15 cellular contexts compared by ENCODE assay signal in the genomic region with DNA sequence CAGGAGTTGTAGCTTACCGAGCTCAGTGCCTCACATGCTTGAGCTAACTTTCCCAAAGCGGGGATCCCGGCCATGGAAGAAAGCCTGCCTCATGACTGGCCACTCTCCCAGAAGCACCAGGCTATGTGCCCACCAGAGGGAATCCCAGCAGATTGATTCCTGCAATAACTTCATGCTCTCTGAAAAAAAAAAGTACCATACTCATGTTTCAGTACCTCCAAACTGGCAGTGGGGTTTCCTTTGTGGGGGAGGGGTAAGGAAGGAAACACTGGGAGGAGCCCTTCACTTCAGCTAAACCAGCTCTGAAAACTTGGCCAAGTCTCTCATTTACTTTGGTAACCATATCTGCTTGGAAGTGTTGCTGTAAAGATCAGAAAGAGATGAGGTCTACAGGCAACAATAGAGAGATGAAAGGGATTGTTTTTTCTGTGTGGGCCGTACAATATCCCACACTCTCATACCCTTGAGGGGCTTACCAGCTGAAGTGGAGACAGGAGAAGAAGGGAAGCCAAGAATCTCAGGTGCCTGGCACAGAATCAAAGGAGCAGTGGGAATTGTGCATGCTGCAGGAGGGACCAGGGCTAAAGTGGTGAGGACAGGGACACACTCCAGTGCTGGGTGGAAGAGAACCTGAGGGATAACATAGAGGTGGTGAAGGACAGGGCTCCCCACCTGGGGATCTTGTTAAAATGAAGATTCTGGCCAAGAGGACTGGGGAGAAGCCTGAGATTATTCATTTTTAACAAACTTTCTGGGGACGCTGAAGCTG. TPM values are rescaled to one million over a fixed set of nuclear protein-coding genes. Genes with fewer than 3 reads are reported as not detected.
DNase-seq lines count a peak whose midpoint lies in the region; ATAC-seq and TF ChIP-seq lines count a peak whose summit lies in the region.
"Had no signal": no experiment of that assay in that cellular context is flagged by ENCODE, and none has a peak within 500 bp of the region (broad histone marks: within the 10 kb centered on the region; RNA-seq: fewer than 3 reads in every experiment).

No MANE protein-coding gene starts in this region.

- no peak for TF ChIP-seq CTCF in activated CD8-positive, alpha-beta T cell treated with anti-CD3 and anti-CD28 coated beads for 36 hours (IDR thresholded peaks at IDR 0.05)
- TF ChIP-seq CTCF in lower lobe of right lung (IDR thresholded peaks at IDR 0.05) (no peak), type B pancreatic cell (conservative IDR thresholded peaks at IDR 0.05) (no peak), tibial nerve (IDR thresholded peaks at IDR 0.05) (no peak)

- H3K27me3 Mint-ChIP-seq in activated CD8-positive, alpha-beta T cell treated with anti-CD3 and anti-CD28 coated beads for 36 hours = peaks cover 10% of the 10 kb centered on the region
- peaks cover 19% of the 10 kb centered on the region for H3K27me3 Mint-ChIP-seq in activated CD8-positive, alpha-beta T cell treated with anti-CD3 and anti-CD28 coated beads, Interleukin-2, amount 10 ng/mL, durations not matched to agents 7 days and 5 days (ENCODE audit: low read depth)
- H3K27me3 Mint-ChIP-seq in type B pancreatic cell = no peaks in the 10 kb centered on the region

- H3K27me3 ChIP-seq in lower lobe of right lung (ENCODE audit: low read depth) (no peaks in the 10 kb centered on the region), tibial nerve (no peaks in the 10 kb centered on the region)

- POLR2A ChIA-PET in activated CD8-positive, alpha-beta T cell treated with anti-CD3 and anti-CD28 coated beads for 36 hours (lab: Charles Lee) = no interaction called here
- POLR2A ChIA-PET in activated CD8-positive, alpha-beta T cell treated with anti-CD3 and anti-CD28 coated beads, Interleukin-2, amount 10 ng/mL, durations not matched to agents 7 days and 5 days (lab: Charles Lee) = no interaction called here

- no peak for TF ChIP-seq EP300 in tibial nerve (IDR thresholded peaks at IDR 0.05)

- H3K9me3 ChIP-seq in lower lobe of right lung (no peaks in the 10 kb centered on the region), tibial nerve (no peaks in the 10 kb centered on the region)

- no peaks in the 10 kb centered on the region for H3K36me3 Mint-ChIP-seq in activated CD8-positive, alpha-beta T cell treated with anti-CD3 and anti-CD28 coated beads for 36 hours (ENCODE audit: low read depth)
- H3K36me3 Mint-ChIP-seq in activated CD8-positive, alpha-beta T cell treated with anti-CD3 and anti-CD28 coated beads, Interleukin-2, amount 10 ng/mL, durations not matched to agents 7 days and 5 days (ENCODE audit: low read depth) = no peaks in the 10 kb centered on the region
- H3K36me3 Mint-ChIP-seq in type B pancreatic cell = no peaks in the 10 kb centered on the region
- H3K36me3 Mint-ChIP-seq: naive thymus-derived CD4-positive, alpha-beta T cell had no signal

- H3K36me3 ChIP-seq in lower lobe of right lung (no peaks in the 10 kb centered on the region), tibial nerve (no peaks in the 10 kb centered on the region)
- H3K36me3 ChIP-seq: WERI-Rb-1 had no signal

- H3K27ac ChIP-seq in lower lobe of right lung (peak overlapping the region; percentile 32), tibial nerve (peak overlapping the region in 1 of 4 donors; percentile 38)
- H3K27ac ChIP-seq: WERI-Rb-1 had no signal

- no peak overlapping the region for H3K27ac Mint-ChIP-seq in activated CD8-positive, alpha-beta T cell treated with anti-CD3 and anti-CD28 coated beads for 36 hours
- no peak overlapping the region for H3K27ac Mint-ChIP-seq in activated CD8-positive, alpha-beta T cell treated with anti-CD3 and anti-CD28 coated beads, Interleukin-2, amount 10 ng/mL, durations not matched to agents 7 days and 5 days
- peak overlapping the region; percentile 95 for H3K27ac Mint-ChIP-seq in type B pancreatic cell

- H3K4me3 ChIP-seq in lower lobe of right lung (no peak overlapping the region), tibial nerve (no peak overlapping the region)
- H3K4me3 ChIP-seq: GM23248 had no signal

- H3K9me3 Mint-ChIP-seq in activated CD8-positive, alpha-beta T cell treated with anti-CD3 and anti-CD28 coated beads for 36 hours = no peaks in the 10 kb centered on the region
- H3K9me3 Mint-ChIP-seq in activated CD8-positive, alpha-beta T cell treated with anti-CD3 and anti-CD28 coated beads, Interleukin-2, amount 10 ng/mL, durations not matched to agents 7 days and 5 days (ENCODE audit: insufficient read depth) = no peaks in the 10 kb centered on the region
- peaks cover 4% of the 10 kb centered on the region for H3K9me3 Mint-ChIP-seq in type B pancreatic cell
- H3K9me3 Mint-ChIP-seq: naive thymus-derived CD4-positive, alpha-beta T cell had no signal

- 57 to 65% methylated on average over 5 of the region's 5 CpGs for WGBS in tibial nerve, 2 donors

- H3K4me1 ChIP-seq in lower lobe of right lung (peaks cover 36% of the 10 kb centered on the region), tibial nerve (peaks cover 0 to 16% (median 13%) of the 10 kb centered on the region in 4 donors)

- no peak overlapping the region for H3K4me3 Mint-ChIP-seq in activated CD8-positive, alpha-beta T cell treated with anti-CD3 and anti-CD28 coated beads for 36 hours
- no peak overlapping the region for H3K4me3 Mint-ChIP-seq in activated CD8-positive, alpha-beta T cell treated with anti-CD3 and anti-CD28 coated beads, Interleukin-2, amount 10 ng/mL, durations not matched to agents 7 days and 5 days
- peak overlapping the region; percentile 40 for H3K4me3 Mint-ChIP-seq in type B pancreatic cell

- peaks cover 7% of the 10 kb centered on the region for H3K4me1 Mint-ChIP-seq in activated CD8-positive, alpha-beta T cell treated with anti-CD3 and anti-CD28 coated beads for 36 hours (ENCODE audit: low read depth)
- H3K4me1 Mint-ChIP-seq in activated CD8-positive, alpha-beta T cell treated with anti-CD3 and anti-CD28 coated beads, Interleukin-2, amount 10 ng/mL, durations not matched to agents 7 days and 5 days (ENCODE audit: low read depth) = peaks cover 18% of the 10 kb centered on the region
- H3K4me1 Mint-ChIP-seq in type B pancreatic cell (ENCODE audit: unreplicated experiment) = peaks cover 15% of the 10 kb centered on the region

- no peak for DNase-seq in activated CD8-positive, alpha-beta T cell treated with anti-CD3 and anti-CD28 coated beads for 36 hours
- DNase-seq in activated CD8-positive, alpha-beta T cell treated with anti-CD3 and anti-CD28 coated beads, Interleukin-2, amount 10 ng/mL, durations not matched to agents 7 days and 5 days = no peak
- DNase-seq in astrocyte of the hippocampus (ENCODE audit: low read depth, low spot score) (peak; percentile 14), lower lobe of right lung (no peak), type B pancreatic cell (ENCODE audit: extremely low spot score, unreplicated experiment) (no peak), tibial nerve (ENCODE audit: low spot score in 2 of 2) (no peak), NCI-H524 treated with DMSO at 0.1 percent for 48 hours (lab: John Stamatoyannopoulos, UW) (no peak)
- no peak for DNase-seq in activated CD4-positive, alpha-beta T cell treated with anti-CD3 and anti-CD28 coated beads, Interleukin-2, amount 50 U/mL, for 1 hour
- DNase-seq: activated gamma-delta T cell; GF-D8; GM23248; naive thymus-derived CD4-positive, alpha-beta T cell; NCI-H1436 treated with DMSO at 0.1 percent for 48 hours; stimulated activated CD4-positive, alpha-beta T cell treated with anti-CD3 and anti-CD28 coated beads, Interleukin-2, amount 100 ng/mL, for 48 hours had no signal

- intact Hi-C loops in activated CD8-positive, alpha-beta T cell treated with anti-CD3 and anti-CD28 coated beads for 36 hours (cut with micrococcal nuclease) = no loop called here
- intact Hi-C loops in lower lobe of right lung (cut with DNase I) = no loop called here

- no peak for TF ChIP-seq POLR2A in tibial nerve (IDR thresholded peaks at IDR 0.05)

- ATAC-seq in activated CD8-positive, alpha-beta T cell treated with anti-CD3 and anti-CD28 coated beads for 36 hours = peak; percentile 17
- ATAC-seq in activated CD8-positive, alpha-beta T cell treated with anti-CD3 and anti-CD28 coated beads, Interleukin-2, amount 10 ng/mL, durations not matched to agents 7 days and 5 days = no peak
- ATAC-seq in lower lobe of right lung = peak; percentile 8 to 26
- ATAC-seq: naive thymus-derived CD4-positive, alpha-beta T cell had no signal

- CTCF ChIA-PET in activated CD8-positive, alpha-beta T cell treated with anti-CD3 and anti-CD28 coated beads for 36 hours (lab: Charles Lee) = interaction anchor here (1.8 kb wide), 1 partner anchor 33 kb away, joined by 8 read pairs; no protein-coding TSS in a partner anchor
- CTCF ChIA-PET in activated CD8-positive, alpha-beta T cell treated with anti-CD3 and anti-CD28 coated beads, Interleukin-2, amount 10 ng/mL, durations not matched to agents 7 days and 5 days (lab: Charles Lee) = interaction anchor here (1.4 to 1.5 kb wide), 2 partner anchors 33 to 103 kb away, joined by 3 to 5 read pairs; no protein-coding TSS in a partner anchor

RNA-seq across cellular contexts. Expression of gene TACSTD2, which starts 42.4 kb away (rescaled TPM):
- under 1 TPM; 0.68 to 0.92 TPM for total RNA-seq in activated CD8-positive, alpha-beta T cell treated with anti-CD3 and anti-CD28 coated beads for 36 hours
- not detected for total RNA-seq in activated CD8-positive, alpha-beta T cell treated with anti-CD3 and anti-CD28 coated beads, Interleukin-2, amount 10 ng/mL, durations not matched to agents 7 days and 5 days
- total RNA-seq in lower lobe of right lung (69.9 TPM), type B pancreatic cell (ENCODE audit: low replicate concordance) (21.2 and 39.7 TPM in 2 replicates), tibial nerve (10 to 100 TPM in 1 of 4 donors, 1 to 10 TPM in 3; 5.3 to 11.6 (median 7.9) TPM)
